ENCODE assay signal across 8 cellular contexts in the genomic region with DNA sequence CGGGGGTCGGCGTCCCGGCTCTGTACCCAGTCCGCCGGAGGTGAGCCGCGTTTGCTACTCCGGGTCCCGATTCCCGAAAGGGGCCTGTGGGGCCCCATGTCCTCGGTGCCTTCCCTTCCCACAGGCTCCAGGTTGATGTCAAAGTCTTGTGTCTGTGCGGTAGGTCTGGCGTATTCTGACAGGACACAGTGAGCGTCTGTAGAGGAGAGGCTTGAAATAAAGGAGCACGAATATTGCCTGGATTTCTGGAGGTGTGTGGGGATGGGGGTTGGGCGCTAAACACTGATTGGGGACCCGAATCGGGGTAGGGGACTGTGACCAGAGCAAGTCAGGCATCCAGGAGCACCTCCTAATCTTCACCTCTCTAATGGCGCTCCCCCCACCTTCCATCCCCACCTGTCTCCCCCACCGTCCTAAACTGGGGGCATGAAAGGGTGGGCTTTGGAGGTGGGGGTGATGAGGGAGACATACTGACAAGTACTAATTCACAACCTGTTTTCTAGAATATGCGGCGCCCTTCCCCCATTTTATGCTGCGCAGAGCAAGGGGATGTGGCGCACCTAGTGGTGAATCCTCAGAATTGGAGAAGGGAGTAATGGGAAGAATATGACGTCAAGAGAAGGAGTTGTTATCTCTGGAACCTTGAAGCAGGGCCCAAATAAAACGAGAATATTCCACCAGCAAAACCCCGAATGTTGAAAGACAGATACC. TPM values are rescaled to one million over a fixed set of nuclear protein-coding genes. Genes with fewer than 3 reads are reported as not detected.
DNase-seq lines count a peak whose midpoint lies in the region; ATAC-seq, FAIRE-seq and TF ChIP-seq lines count a peak whose summit lies in the region.

No MANE protein-coding gene starts in this region.

- H3K27me3 ChIP-seq in astrocyte (ENCODE audit: insufficient read depth, low read length): no peaks in the 10 kb centered on the region

- H3K4me3 ChIP-seq in astrocyte (ENCODE audit: insufficient read depth, low read depth, low read length): peak overlapping the region; percentile 62

- H3K4me1 ChIP-seq in astrocyte (ENCODE audit: insufficient read depth, low read length): no peaks in the 10 kb centered on the region

- H3K79me2 ChIP-seq in astrocyte (ENCODE audit: insufficient read depth, low read length): no peaks in the 10 kb centered on the region

- peaks cover 2% of the 10 kb centered on the region for H3K36me3 Mint-ChIP-seq in astrocyte (ENCODE audit: low read depth, unreplicated experiment)

- no peaks in the 10 kb centered on the region for H4K20me1 ChIP-seq in astrocyte (ENCODE audit: insufficient read depth, low read length)

- no peaks in the 10 kb centered on the region for H3K9me3 Mint-ChIP-seq in astrocyte (ENCODE audit: unreplicated experiment)

- H3K27ac Mint-ChIP-seq in astrocyte (ENCODE audit: unreplicated experiment): peak overlapping the region; percentile 85

- H3K9me3 ChIP-seq in astrocyte (ENCODE audit: insufficient read depth, low read depth, low read length): no peaks in the 10 kb centered on the region

- H3K4me3 Mint-ChIP-seq in astrocyte (ENCODE audit: unreplicated experiment): peak overlapping the region; percentile 93

- peak overlapping the region; percentile 94 for H3K4me2 ChIP-seq in astrocyte (ENCODE audit: low read length)

- FAIRE-seq in astrocyte (lab: Jason Lieb, UNC): peak; percentile 9

- no peaks in the 10 kb centered on the region for H3K4me1 Mint-ChIP-seq in astrocyte (ENCODE audit: low read depth, unreplicated experiment)

- DNase-seq in stimulated activated naive CD4-positive, alpha-beta T cell (lab: John Stamatoyannopoulos, UW): peak in 4 of 6 experiments; percentile 7 to 34 (median 15)
- DNase-seq in stimulated activated naive CD4-positive, alpha-beta T cell treated with Interleukin-2 at 50 U/mL for 16 hours (lab: John Stamatoyannopoulos, UW): no peak
- DNase-seq in NCI-H345 (lab: John Stamatoyannopoulos, UW) (peak; percentile 51), astrocyte (ENCODE audit: low read depth) (peak; percentile 36), left cardiac atrium (peak; percentile 58), occipital lobe (lab: John Stamatoyannopoulos, UW) (peak; percentile 30)

- peaks cover 6% of the 10 kb centered on the region for H3K27me3 Mint-ChIP-seq in astrocyte (ENCODE audit: low read depth, unreplicated experiment)

- intact Hi-C loops in left cardiac atrium (cut with DNase I): no loop called here

- no peaks in the 10 kb centered on the region for H3K36me3 ChIP-seq in astrocyte (ENCODE audit: insufficient read depth, low read length)

- H2AFZ ChIP-seq in astrocyte (ENCODE audit: low read depth, low read length): peak overlapping the region; percentile 79

- TF ChIP-seq CTCF in astrocyte (IDR thresholded peaks at IDR 0.05; ENCODE audit: insufficient read depth, low read depth, low read length): peak; percentile 61

- H3K27ac ChIP-seq in astrocyte (ENCODE audit: low read depth, low read length): peak overlapping the region; percentile 50

- peak overlapping the region; percentile 79 for H3K9ac ChIP-seq in astrocyte (ENCODE audit: low read length)

- ATAC-seq in left cardiac atrium: peak; percentile 74 to 88
- ATAC-seq in HG03175 (IDR thresholded peaks at IDR 0.05; ENCODE audit: unreplicated experiment): no peak
- ATAC-seq in HG03108 (IDR thresholded peaks at IDR 0.05; ENCODE audit: unreplicated experiment): no peak

RNA-seq across cellular contexts. Expression of a gene that starts 0.9 kb away (rescaled TPM):
- 9.1 and 10.1 TPM in 2 replicates for total RNA-seq in astrocyte
- 10 to 100 TPM; 15.3 to 17.9 TPM for total RNA-seq in left cardiac atrium
- 70.0 TPM for total RNA-seq in occipital lobe

RNA-seq across cellular contexts. Expression of a gene that starts 7.4 kb away (rescaled TPM):
- total RNA-seq in astrocyte (4.9 and 8.0 TPM in 2 replicates), left cardiac atrium (1 to 10 TPM; 4.8 to 5.4 TPM), occipital lobe (61.3 TPM)

Comparison
In these comparisons a context has a peak if more than half of its experiments do, and no peak if none do; other contexts are left out.
1. ATAC-seq: peak in left cardiac atrium (2 of 2); none in HG03175 (single experiment) and HG03108 (single experiment).